Comparison of ENCODE assay signal across 1 cellular context in the genomic region with DNA sequence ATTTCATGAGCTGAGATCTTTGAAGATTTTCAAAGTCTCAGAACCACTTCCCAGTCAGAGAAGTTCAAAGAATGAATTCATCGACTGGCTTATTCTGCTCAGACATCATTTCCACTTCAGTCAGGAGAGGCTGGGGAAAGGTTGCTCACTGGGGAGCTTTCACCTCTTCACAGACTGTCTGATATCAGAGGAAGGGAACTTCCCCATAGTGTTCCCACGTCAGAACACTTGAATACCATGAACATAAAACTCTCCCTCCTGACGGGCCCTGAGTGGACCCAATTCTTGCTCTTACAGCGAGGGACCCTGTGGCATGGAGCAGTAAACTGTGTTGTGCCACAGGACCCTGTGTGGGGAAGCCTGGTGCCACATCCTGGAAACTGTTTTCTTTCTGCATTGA.
TF ChIP-seq lines count a peak whose summit lies in the region.

No MANE protein-coding gene starts in this region.

TF ChIP-seq in H1, 55 proteins besides CTCF, POLR2A, EP300 and RAD21:
- TF ChIP-seq E2F6 (IDR thresholded peaks at IDR 0.05) (no peak), SRF (IDR thresholded peaks at IDR 0.05; ENCODE audit: low read depth, low read length) (no peak), JUN (IDR thresholded peaks at IDR 0.05; ENCODE audit: low read depth, low read length) (no peak), RXRA (IDR thresholded peaks at IDR 0.05; ENCODE audit: insufficient read depth, low read depth, low read length) (no peak), HDAC6 (IDR thresholded peaks at IDR 0.05; ENCODE audit: low read depth, low read length) (no peak), FOSL1 (IDR thresholded peaks at IDR 0.05; ENCODE audit: insufficient read depth, low read depth, low read length) (no peak), YY1 (IDR thresholded peaks at IDR 0.05; ENCODE audit: low read depth, low read length) (no peak), CHD2 (IDR thresholded peaks at IDR 0.05; ENCODE audit: low read length) (no peak), EGR1 (IDR thresholded peaks at IDR 0.05; ENCODE audit: borderline replicate concordance, low read depth, low read length) (no peak), CEBPB (IDR thresholded peaks at IDR 0.05; ENCODE audit: low read depth, low read length) (no peak), POU5F1 (IDR thresholded peaks at IDR 0.05; ENCODE audit: low read depth, low read length) (no peak), SIN3A (conservative IDR thresholded peaks at IDR 0.05 in 1 of 2, IDR thresholded peaks at IDR 0.05 in 1 of 2; ENCODE audit: low read depth in 1 of 2, low read length in 2 of 2) (no peak), RBBP5 (IDR thresholded peaks at IDR 0.05; ENCODE audit: borderline replicate concordance, low read depth, low read length) (no peak), GABPA (IDR thresholded peaks at IDR 0.05; ENCODE audit: borderline replicate concordance, insufficient read depth, low read length) (no peak), RFX5 (IDR thresholded peaks at IDR 0.05; ENCODE audit: borderline replicate concordance, low read depth, low read length) (no peak), KDM1A (IDR thresholded peaks at IDR 0.05; ENCODE audit: borderline replicate concordance, low read length) (no peak)
- TF ChIP-seq, protein P1, sequence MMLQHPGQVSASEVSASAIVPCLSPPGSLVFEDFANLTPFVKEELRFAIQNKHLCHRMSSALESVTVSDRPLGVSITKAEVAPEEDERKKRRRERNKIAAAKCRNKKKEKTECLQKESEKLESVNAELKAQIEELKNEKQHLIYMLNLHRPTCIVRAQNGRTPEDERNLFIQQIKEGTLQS (IDR thresholded peaks at IDR 0.05; ENCODE audit: insufficient read depth, low read depth, low read length), result no peak
